Comparison of ENCODE assay signal across 1 cellular context in the genomic region with DNA sequence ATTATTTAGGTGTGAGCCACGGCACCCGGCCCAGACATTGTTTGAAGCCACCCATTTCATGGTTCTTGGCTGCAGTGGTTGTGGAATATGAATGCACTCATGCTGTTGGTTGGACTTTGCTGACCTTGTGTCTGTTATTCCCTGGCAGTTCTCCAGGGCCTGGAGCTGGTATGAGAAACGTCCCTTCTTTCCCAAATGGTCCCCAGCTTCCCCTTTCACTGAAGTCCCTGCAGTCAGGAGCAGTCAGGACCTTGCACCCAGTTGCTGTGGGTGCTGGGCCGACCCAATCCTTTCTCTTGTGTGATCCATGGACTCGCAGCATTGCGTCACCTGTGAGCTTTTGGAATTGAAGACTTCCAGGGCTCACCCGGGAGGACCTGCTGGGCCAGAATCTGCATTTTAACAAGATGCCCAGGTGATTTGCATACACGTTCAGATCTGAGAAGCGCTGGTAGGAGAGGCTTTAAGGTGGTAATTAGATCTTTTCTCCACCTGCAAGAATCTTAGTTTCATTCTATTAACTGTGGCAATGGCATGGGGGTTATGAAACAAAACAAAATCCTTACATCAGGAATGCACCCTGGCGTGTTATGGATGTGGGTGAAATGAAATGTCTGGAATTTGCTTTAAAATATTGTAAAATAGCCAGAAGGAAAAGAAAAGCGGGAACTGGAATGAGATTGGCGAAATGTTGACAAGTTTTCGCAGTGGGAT.
TF ChIP-seq lines count a peak whose summit lies in the region.
"Not testable (repeated sequence)": the region's sequence is repeated elsewhere in the genome, so short reads cannot be mapped to it uniquely, and the experiment has no call there.

No MANE protein-coding gene starts in this region.

TF ChIP-seq in HepG2, 621 proteins besides CTCF, POLR2A, EP300 and RAD21 (continued from another document and continues in another):
- TF ChIP-seq, protein P1, sequence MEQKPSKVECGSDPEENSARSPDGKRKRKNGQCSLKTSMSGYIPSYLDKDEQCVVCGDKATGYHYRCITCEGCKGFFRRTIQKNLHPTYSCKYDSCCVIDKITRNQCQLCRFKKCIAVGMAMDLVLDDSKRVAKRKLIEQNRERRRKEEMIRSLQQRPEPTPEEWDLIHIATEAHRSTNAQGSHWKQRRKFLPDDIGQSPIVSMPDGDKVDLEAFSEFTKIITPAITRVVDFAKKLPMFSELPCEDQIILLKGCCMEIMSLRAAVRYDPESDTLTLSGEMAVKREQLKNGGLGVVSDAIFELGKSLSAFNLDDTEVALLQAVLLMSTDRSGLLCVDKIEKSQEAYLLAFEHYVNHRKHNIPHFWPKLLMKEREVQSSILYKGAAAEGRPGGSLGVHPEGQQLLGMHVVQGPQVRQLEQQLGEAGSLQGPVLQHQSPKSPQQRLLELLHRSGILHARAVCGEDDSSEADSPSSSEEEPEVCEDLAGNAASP (CRISPR knock-in tag; IDR thresholded peaks at IDR 0.05; ENCODE audit: borderline replicate concordance): peak; percentile 91; the same call in 1 of the 2 replicates
- TF ChIP-seq, protein P2, sequence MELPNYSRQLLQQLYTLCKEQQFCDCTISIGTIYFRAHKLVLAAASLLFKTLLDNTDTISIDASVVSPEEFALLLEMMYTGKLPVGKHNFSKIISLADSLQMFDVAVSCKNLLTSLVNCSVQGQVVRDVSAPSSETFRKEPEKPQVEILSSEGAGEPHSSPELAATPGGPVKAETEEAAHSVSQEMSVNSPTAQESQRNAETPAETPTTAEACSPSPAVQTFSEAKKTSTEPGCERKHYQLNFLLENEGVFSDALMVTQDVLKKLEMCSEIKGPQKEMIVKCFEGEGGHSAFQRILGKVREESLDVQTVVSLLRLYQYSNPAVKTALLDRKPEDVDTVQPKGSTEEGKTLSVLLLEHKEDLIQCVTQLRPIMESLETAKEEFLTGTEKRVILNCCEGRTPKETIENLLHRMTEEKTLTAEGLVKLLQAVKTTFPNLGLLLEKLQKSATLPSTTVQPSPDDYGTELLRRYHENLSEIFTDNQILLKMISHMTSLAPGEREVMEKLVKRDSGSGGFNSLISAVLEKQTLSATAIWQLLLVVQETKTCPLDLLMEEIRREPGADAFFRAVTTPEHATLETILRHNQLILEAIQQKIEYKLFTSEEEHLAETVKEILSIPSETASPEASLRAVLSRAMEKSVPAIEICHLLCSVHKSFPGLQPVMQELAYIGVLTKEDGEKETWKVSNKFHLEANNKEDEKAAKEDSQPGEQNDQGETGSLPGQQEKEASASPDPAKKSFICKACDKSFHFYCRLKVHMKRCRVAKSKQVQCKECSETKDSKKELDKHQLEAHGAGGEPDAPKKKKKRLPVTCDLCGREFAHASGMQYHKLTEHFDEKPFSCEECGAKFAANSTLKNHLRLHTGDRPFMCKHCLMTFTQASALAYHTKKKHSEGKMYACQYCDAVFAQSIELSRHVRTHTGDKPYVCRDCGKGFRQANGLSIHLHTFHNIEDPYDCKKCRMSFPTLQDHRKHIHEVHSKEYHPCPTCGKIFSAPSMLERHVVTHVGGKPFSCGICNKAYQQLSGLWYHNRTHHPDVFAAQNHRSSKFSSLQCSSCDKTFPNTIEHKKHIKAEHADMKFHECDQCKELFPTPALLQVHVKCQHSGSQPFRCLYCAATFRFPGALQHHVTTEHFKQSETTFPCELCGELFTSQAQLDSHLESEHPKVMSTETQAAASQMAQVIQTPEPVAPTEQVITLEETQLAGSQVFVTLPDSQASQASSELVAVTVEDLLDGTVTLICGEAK (IDR thresholded peaks at IDR 0.05): not testable (repeated sequence)
- TF ChIP-seq, protein P2 (CRISPR knock-in tag; IDR thresholded peaks at IDR 0.05): peak; percentile 69; the same call in 1 of the 2 replicates
- TF ChIP-seq ATF1 (CRISPR knock-in tag; IDR thresholded peaks at IDR 0.05) (0 out of 2 replicates have a peak, but pooled peaks have one; percentile 11), ZNF343 (CRISPR knock-in tag; IDR thresholded peaks at IDR 0.05) (peak; percentile 85; the same call in 1 of the 2 replicates), ZNF543 (CRISPR knock-in tag; IDR thresholded peaks at IDR 0.05) (0 out of 2 replicates have a peak, but pooled peaks have one; percentile 61), ZNF264 (CRISPR knock-in tag; IDR thresholded peaks at IDR 0.05) (peak; percentile 81; the same call in 1 of the 2 replicates), KDM6A (CRISPR knock-in tag; IDR thresholded peaks at IDR 0.05; ENCODE audit: low read depth) (peak; percentile 95), KLF6 (CRISPR knock-in tag; IDR thresholded peaks at IDR 0.05) (peak; percentile 58; the same call in 1 of the 2 replicates), FOXP1 (CRISPR knock-in tag; IDR thresholded peaks at IDR 0.05) (0 out of 2 replicates have a peak, but pooled peaks have one; percentile 6), ZNF121 (CRISPR knock-in tag; IDR thresholded peaks at IDR 0.05) (peak; percentile 52), TOPORS (CRISPR knock-in tag; IDR thresholded peaks at IDR 0.05) (peak; percentile 70; the same call in 1 of the 2 replicates), SALL1 (CRISPR knock-in tag; IDR thresholded peaks at IDR 0.05) (peak; percentile 98), KLF16 (CRISPR knock-in tag; IDR thresholded peaks at IDR 0.05) (0 out of 4 replicates have a peak, but pooled peaks of 1 of the 2 experiments have one; percentile 67), YEATS2 (CRISPR knock-in tag; IDR thresholded peaks at IDR 0.05; ENCODE audit: borderline replicate concordance) (peak; percentile 50; the same call in 1 of the 2 replicates), ZNF225 (CRISPR knock-in tag; IDR thresholded peaks at IDR 0.05) (peak; percentile 83), MEF2D (CRISPR knock-in tag; IDR thresholded peaks at IDR 0.05) (peak; percentile 91), ELF3 (CRISPR knock-in tag; IDR thresholded peaks at IDR 0.05) (peak; percentile 85), NRL (CRISPR knock-in tag; IDR thresholded peaks at IDR 0.05; ENCODE audit: borderline replicate concordance) (peak; percentile 85; the same call in 1 of the 2 replicates), MIXL1 (CRISPR knock-in tag; IDR thresholded peaks at IDR 0.05) (peak; percentile 54; the same call in 1 of the 2 replicates), ZNF547 (CRISPR knock-in tag; IDR thresholded peaks at IDR 0.05) (peak; percentile 73), ZNF263 (CRISPR knock-in tag; IDR thresholded peaks at IDR 0.05) (peak; percentile 79), KDM2A (CRISPR knock-in tag; IDR thresholded peaks at IDR 0.05; ENCODE audit: borderline replicate concordance, low read depth) (peak; percentile 69; the same call in 1 of the 2 replicates), XRCC5 (optimal IDR thresholded peaks at IDR 0.05; ENCODE audit: low read length) (peak; percentile 59), NFIC (IDR thresholded peaks at IDR 0.05; ENCODE audit: low read length) (0 out of 2 replicates have a peak, but pooled peaks have one; percentile 35), ZNF232 (CRISPR knock-in tag; IDR thresholded peaks at IDR 0.05; ENCODE audit: borderline replicate concordance) (peak; percentile 16; the same call in 1 of the 2 replicates), KAT8 (CRISPR knock-in tag; IDR thresholded peaks at IDR 0.05) (peak; percentile 78), CHD4 (IDR thresholded peaks at IDR 0.05; ENCODE audit: borderline replicate concordance, low read length) (peak; percentile 61; the same call in 1 of the 2 replicates), MTA1 (CRISPR knock-in tag; IDR thresholded peaks at IDR 0.05; ENCODE audit: borderline replicate concordance) (peak; percentile 93; the same call in 1 of the 2 replicates), SMC3 (IDR thresholded peaks at IDR 0.05; ENCODE audit: low read length) (0 out of 2 replicates have a peak, but pooled peaks have one; percentile 5), ZNF552 (CRISPR knock-in tag; IDR thresholded peaks at IDR 0.05; ENCODE audit: borderline replicate concordance) (peak; percentile 79; the same call in 1 of the 2 replicates), ZNF34 (CRISPR knock-in tag; IDR thresholded peaks at IDR 0.05; ENCODE audit: borderline replicate concordance) (peak; percentile 52; the same call in 1 of the 2 replicates)
- not testable (repeated sequence) for TF ChIP-seq FOXP1 (IDR thresholded peaks at IDR 0.05)
- TF ChIP-seq, protein P3, sequence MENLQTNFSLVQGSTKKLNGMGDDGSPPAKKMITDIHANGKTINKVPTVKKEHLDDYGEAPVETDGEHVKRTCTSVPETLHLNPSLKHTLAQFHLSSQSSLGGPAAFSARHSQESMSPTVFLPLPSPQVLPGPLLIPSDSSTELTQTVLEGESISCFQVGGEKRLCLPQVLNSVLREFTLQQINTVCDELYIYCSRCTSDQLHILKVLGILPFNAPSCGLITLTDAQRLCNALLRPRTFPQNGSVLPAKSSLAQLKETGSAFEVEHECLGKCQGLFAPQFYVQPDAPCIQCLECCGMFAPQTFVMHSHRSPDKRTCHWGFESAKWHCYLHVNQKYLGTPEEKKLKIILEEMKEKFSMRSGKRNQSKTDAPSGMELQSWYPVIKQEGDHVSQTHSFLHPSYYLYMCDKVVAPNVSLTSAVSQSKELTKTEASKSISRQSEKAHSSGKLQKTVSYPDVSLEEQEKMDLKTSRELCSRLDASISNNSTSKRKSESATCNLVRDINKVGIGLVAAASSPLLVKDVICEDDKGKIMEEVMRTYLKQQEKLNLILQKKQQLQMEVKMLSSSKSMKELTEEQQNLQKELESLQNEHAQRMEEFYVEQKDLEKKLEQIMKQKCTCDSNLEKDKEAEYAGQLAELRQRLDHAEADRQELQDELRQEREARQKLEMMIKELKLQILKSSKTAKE (CRISPR knock-in tag; IDR thresholded peaks at IDR 0.05; ENCODE audit: borderline replicate concordance): peak; percentile 47; the same call in 1 of the 2 replicates
- TF ChIP-seq, protein P4, sequence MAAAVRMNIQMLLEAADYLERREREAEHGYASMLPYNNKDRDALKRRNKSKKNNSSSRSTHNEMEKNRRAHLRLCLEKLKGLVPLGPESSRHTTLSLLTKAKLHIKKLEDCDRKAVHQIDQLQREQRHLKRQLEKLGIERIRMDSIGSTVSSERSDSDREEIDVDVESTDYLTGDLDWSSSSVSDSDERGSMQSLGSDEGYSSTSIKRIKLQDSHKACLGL (CRISPR knock-in tag; IDR thresholded peaks at IDR 0.05): 0 out of 2 replicates have a peak, but pooled peaks have one; percentile 51
- TF ChIP-seq, protein P5, sequence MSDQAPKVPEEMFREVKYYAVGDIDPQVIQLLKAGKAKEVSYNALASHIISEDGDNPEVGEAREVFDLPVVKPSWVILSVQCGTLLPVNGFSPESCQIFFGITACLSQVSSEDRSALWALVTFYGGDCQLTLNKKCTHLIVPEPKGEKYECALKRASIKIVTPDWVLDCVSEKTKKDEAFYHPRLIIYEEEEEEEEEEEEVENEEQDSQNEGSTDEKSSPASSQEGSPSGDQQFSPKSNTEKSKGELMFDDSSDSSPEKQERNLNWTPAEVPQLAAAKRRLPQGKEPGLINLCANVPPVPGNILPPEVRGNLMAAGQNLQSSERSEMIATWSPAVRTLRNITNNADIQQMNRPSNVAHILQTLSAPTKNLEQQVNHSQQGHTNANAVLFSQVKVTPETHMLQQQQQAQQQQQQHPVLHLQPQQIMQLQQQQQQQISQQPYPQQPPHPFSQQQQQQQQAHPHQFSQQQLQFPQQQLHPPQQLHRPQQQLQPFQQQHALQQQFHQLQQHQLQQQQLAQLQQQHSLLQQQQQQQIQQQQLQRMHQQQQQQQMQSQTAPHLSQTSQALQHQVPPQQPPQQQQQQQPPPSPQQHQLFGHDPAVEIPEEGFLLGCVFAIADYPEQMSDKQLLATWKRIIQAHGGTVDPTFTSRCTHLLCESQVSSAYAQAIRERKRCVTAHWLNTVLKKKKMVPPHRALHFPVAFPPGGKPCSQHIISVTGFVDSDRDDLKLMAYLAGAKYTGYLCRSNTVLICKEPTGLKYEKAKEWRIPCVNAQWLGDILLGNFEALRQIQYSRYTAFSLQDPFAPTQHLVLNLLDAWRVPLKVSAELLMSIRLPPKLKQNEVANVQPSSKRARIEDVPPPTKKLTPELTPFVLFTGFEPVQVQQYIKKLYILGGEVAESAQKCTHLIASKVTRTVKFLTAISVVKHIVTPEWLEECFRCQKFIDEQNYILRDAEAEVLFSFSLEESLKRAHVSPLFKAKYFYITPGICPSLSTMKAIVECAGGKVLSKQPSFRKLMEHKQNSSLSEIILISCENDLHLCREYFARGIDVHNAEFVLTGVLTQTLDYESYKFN (CRISPR knock-in tag; conservative IDR thresholded peaks at IDR 0.05): peak; percentile 97
- TF ChIP-seq, protein P6, sequence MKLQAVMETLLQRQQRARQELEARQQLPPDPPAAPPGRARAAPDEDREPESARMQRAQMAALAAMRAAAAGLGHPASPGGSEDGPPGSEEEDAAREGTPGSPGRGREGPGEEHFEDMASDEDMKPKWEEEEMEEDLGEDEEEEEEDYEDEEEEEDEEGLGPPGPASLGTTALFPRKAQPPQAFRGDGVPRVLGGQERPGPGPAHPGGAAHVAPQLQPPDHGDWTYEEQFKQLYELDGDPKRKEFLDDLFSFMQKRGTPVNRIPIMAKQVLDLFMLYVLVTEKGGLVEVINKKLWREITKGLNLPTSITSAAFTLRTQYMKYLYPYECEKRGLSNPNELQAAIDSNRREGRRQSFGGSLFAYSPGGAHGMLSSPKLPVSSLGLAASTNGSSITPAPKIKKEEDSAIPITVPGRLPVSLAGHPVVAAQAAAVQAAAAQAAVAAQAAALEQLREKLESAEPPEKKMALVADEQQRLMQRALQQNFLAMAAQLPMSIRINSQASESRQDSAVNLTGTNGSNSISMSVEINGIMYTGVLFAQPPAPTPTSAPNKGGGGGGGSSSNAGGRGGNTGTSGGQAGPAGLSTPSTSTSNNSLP (IDR thresholded peaks at IDR 0.05; ENCODE audit: low read depth, low read length): 0 out of 2 replicates have a peak, but pooled peaks have one; percentile 17
- TF ChIP-seq, protein P7, sequence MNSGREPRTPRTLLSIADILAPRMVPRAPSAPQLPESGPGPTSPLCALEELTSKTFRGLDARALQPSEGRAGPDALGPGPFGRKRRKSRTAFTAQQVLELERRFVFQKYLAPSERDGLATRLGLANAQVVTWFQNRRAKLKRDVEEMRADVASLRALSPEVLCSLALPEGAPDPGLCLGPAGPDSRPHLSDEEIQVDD (CRISPR knock-in tag; IDR thresholded peaks at IDR 0.05; ENCODE audit: borderline replicate concordance): peak; percentile 38; the same call in 1 of the 2 replicates
